In the genomic region with DNA sequence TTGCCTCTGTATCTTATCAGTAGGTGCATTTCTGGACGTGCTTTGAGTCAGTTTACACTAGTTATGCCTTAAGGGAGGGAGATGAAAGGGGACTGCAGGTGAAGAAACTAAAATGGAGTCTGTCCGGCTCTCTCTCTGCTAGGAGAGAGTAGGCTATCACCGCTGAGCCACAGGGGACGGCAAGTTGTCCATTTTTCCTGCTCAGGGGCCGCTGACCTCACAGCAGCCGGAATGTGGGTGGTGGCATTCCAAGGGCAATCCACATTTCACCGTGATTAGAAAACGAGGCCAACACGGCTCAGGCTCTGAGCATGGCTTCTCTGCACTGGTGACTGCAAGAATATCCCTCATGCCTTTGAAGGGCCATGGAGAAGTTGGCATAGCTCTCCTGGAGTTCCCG, we compare ENCODE assay signal across 17 cellular contexts. TPM values are rescaled to one million over a fixed set of nuclear protein-coding genes. Genes with fewer than 3 reads are reported as not detected.
DNase-seq lines count a peak whose midpoint lies in the region; ATAC-seq, FAIRE-seq and TF ChIP-seq lines count a peak whose summit lies in the region.
"Had no signal": no experiment of that assay in that cellular context is flagged by ENCODE, and none has a peak within 500 bp of the region (broad histone marks: within the 10 kb centered on the region; RNA-seq: fewer than 3 reads in every experiment).

No MANE protein-coding gene starts in this region.

- no peaks in the 10 kb centered on the region for H4K20me1 ChIP-seq in MM.1S (ENCODE audit: insufficient read depth, low read length)

- no peak overlapping the region for H4K8ac ChIP-seq in mesendoderm (ENCODE audit: low read depth, low read length)

- H3K9ac ChIP-seq in mesendoderm (ENCODE audit: low read length): no peak overlapping the region
- no peak overlapping the region for H3K9ac ChIP-seq in MM.1S (ENCODE audit: low read length)

- no peak overlapping the region for H2AK5ac ChIP-seq in mesendoderm (ENCODE audit: low read length)

- no peaks in the 10 kb centered on the region for H3K9me2 ChIP-seq in MM.1S (replicated peaks; ENCODE audit: insufficient read depth, low read length)

- H3K27me3 ChIP-seq in mesendoderm (ENCODE audit: insufficient read depth, low read length, poor library complexity): no peaks in the 10 kb centered on the region
- H3K27me3 ChIP-seq in MM.1S (replicated peaks; ENCODE audit: insufficient read depth, low read length): no peaks in the 10 kb centered on the region

- peak; percentile 50 for DNase-seq in AG08396 (ENCODE audit: low spot score)
- DNase-seq in HFFc6: peak; percentile 25
- DNase-seq in dedifferentiated amniotic fluid mesenchymal stem cell (ENCODE audit: extremely low spot score): peak; percentile 23
- DNase-seq in mesendoderm: peak; percentile 79
- DNase-seq in GM12891 (ENCODE audit: insufficient read length, low spot score): no peak
- no peak for DNase-seq in MM.1S
- DNase-seq: activated CD4-positive, alpha-beta memory T cell treated with anti-CD3 and anti-CD28 coated beads for 36 hours; activated T-cell treated with anti-CD3 and anti-CD28 coated beads, Interleukin-2, amount 50 U/mL, for 72 hours; amniotic stem cell; mucosa of descending colon; NCI-H524; stimulated activated naive CD8-positive, alpha-beta T cell treated with anti-CD3 and anti-CD28 coated beads, Interleukin-15, amount 100 ng/mL, for 72 hours had no signal

- H3K79me1 ChIP-seq in mesendoderm (ENCODE audit: low read length): no peaks in the 10 kb centered on the region

- TF ChIP-seq POLR2A in GM12891 (IDR thresholded peaks at IDR 0.05; ENCODE audit: low read depth, low read length): no peak

- H3K36me3 ChIP-seq in mesendoderm (ENCODE audit: control insufficient read depth, insufficient read depth, low read length) (no peaks in the 10 kb centered on the region), MM.1S (replicated peaks; ENCODE audit: insufficient read depth, low read length) (no peaks in the 10 kb centered on the region)

- H4K5ac ChIP-seq in mesendoderm (ENCODE audit: low read length): no peak overlapping the region

- no peak overlapping the region for H2AFZ ChIP-seq in MM.1S (ENCODE audit: low read length)

- no peak for TF ChIP-seq CTCF in HFFc6 (IDR thresholded peaks at IDR 0.05)
- no peak for TF ChIP-seq CTCF in MM.1S (IDR thresholded peaks at IDR 0.05; ENCODE audit: low read length)

- no CpG with 5 or more reads among the region's 10 CpGs for WGBS in mesendoderm (ENCODE audit: extremely low coverage, insufficient coverage, low lambda C conversion rate)

- no peak overlapping the region for H2BK5ac ChIP-seq in mesendoderm (ENCODE audit: low read length)

- H3K23ac ChIP-seq in mesendoderm (ENCODE audit: low read length): no peak overlapping the region

- no peak overlapping the region for H3K56ac ChIP-seq in mesendoderm (ENCODE audit: low read length)

- no peaks in the 10 kb centered on the region for H3K9me3 Mint-ChIP-seq in HFFc6
- H3K9me3 Mint-ChIP-seq: activated CD4-positive, alpha-beta memory T cell treated with anti-CD3 and anti-CD28 coated beads for 36 hours; activated T-cell treated with anti-CD3 and anti-CD28 coated beads, Interleukin-2, amount 50 U/mL, for 72 hours; stimulated activated naive CD8-positive, alpha-beta T cell treated with anti-CD3 and anti-CD28 coated beads, Interleukin-15, amount 100 ng/mL, for 72 hours had no signal

- H3K27ac Mint-ChIP-seq in HFFc6: peak overlapping the region; percentile 48; the same call in 1 of the 2 replicates
- H3K27ac Mint-ChIP-seq: activated CD4-positive, alpha-beta memory T cell treated with anti-CD3 and anti-CD28 coated beads for 36 hours; activated T-cell treated with anti-CD3 and anti-CD28 coated beads, Interleukin-2, amount 50 U/mL, for 72 hours; stimulated activated naive CD8-positive, alpha-beta T cell treated with anti-CD3 and anti-CD28 coated beads, Interleukin-15, amount 100 ng/mL, for 72 hours had no signal

- no peak overlapping the region for H2BK120ac ChIP-seq in mesendoderm (ENCODE audit: low read depth, low read length)

- no peak overlapping the region for H3K18ac ChIP-seq in mesendoderm (ENCODE audit: low read length)

- peaks cover 53% of the 10 kb centered on the region for H3K4me1 Mint-ChIP-seq in HFFc6 (ENCODE audit: low read depth)

- H3K4me3 Mint-ChIP-seq in HFFc6: no peak overlapping the region
- H3K4me3 Mint-ChIP-seq: activated CD4-positive, alpha-beta memory T cell treated with anti-CD3 and anti-CD28 coated beads for 36 hours; activated T-cell treated with anti-CD3 and anti-CD28 coated beads, Interleukin-2, amount 50 U/mL, for 72 hours; stimulated activated naive CD8-positive, alpha-beta T cell treated with anti-CD3 and anti-CD28 coated beads, Interleukin-15, amount 100 ng/mL, for 72 hours had no signal

- H3K4ac ChIP-seq in mesendoderm (ENCODE audit: low read depth, low read length): no peak overlapping the region

- H2BK15ac ChIP-seq in mesendoderm (replicated peaks; ENCODE audit: low read depth): no peak overlapping the region

- no peak for ATAC-seq in GM18519 (IDR thresholded peaks at IDR 0.05; ENCODE audit: low FRiP score, unreplicated experiment)
- no peak for ATAC-seq in HG03039 (IDR thresholded peaks at IDR 0.05; ENCODE audit: unreplicated experiment)
- ATAC-seq: activated T-cell treated with anti-CD3 and anti-CD28 coated beads, Interleukin-2, amount 50 U/mL, for 72 hours; mucosa of descending colon; SK-N-SH treated with all-trans-retinoic acid at 6 μM for 48 hours; stimulated activated naive CD8-positive, alpha-beta T cell treated with anti-CD3 and anti-CD28 coated beads, Interleukin-15, amount 100 ng/mL, for 72 hours had no signal

- H3K4me2 ChIP-seq in mesendoderm (ENCODE audit: low read length) (no peak overlapping the region), MM.1S (ENCODE audit: low read depth, low read length) (no peak overlapping the region)

- H3K27ac ChIP-seq in mesendoderm (ENCODE audit: low read depth, low read length) (no peak overlapping the region), MM.1S (ENCODE audit: low read length) (no peak overlapping the region)
- H3K27ac ChIP-seq: HL-60 had no signal

- H3K27me3 Mint-ChIP-seq in HFFc6 (ENCODE audit: insufficient read depth): no peaks in the 10 kb centered on the region; the same call in 1 of the 2 replicates
- H3K27me3 Mint-ChIP-seq: activated CD4-positive, alpha-beta memory T cell treated with anti-CD3 and anti-CD28 coated beads for 36 hours; stimulated activated naive CD8-positive, alpha-beta T cell treated with anti-CD3 and anti-CD28 coated beads, Interleukin-15, amount 100 ng/mL, for 72 hours had no signal

- H3K4me1 ChIP-seq in mesendoderm (ENCODE audit: control insufficient read depth, low read depth, low read length) (no peaks in the 10 kb centered on the region), MM.1S (ENCODE audit: low read length) (peaks cover 9% of the 10 kb centered on the region)

- H3F3A ChIP-seq in MM.1S (ENCODE audit: insufficient read depth, low read length): peaks cover 9% of the 10 kb centered on the region

- H3K4me3 ChIP-seq in mesendoderm (ENCODE audit: low read length): no peak overlapping the region
- no peak overlapping the region for H3K4me3 ChIP-seq in MM.1S (ENCODE audit: low read length)
- H3K4me3 ChIP-seq: mucosa of descending colon had no signal

- H3K36me3 Mint-ChIP-seq in HFFc6 (ENCODE audit: low read depth): no peaks in the 10 kb centered on the region
- H3K36me3 Mint-ChIP-seq: activated CD4-positive, alpha-beta memory T cell treated with anti-CD3 and anti-CD28 coated beads for 36 hours had no signal

- H3K79me2 ChIP-seq in mesendoderm (ENCODE audit: control insufficient read depth, insufficient read depth, low read length): no peaks in the 10 kb centered on the region
- no peaks in the 10 kb centered on the region for H3K79me2 ChIP-seq in MM.1S (ENCODE audit: low read length)

- no peak for FAIRE-seq in GM12891 (lab: Jason Lieb, UNC)
- FAIRE-seq: D721Med had no signal

- H3K9me3 ChIP-seq in MM.1S (replicated peaks; ENCODE audit: insufficient read depth, low read length): no peaks in the 10 kb centered on the region
- H3K9me3 ChIP-seq: mucosa of descending colon had no signal

TF ChIP-seq in GM12891, 5 proteins besides CTCF, POLR2A, EP300 and RAD21:
- no peak for TF ChIP-seq SPI1 (IDR thresholded peaks at IDR 0.05; ENCODE audit: low read depth, low read length)
- TF ChIP-seq PAX5 (IDR thresholded peaks at IDR 0.05; ENCODE audit: insufficient read depth, low read length, severe bottlenecking): no peak
- TF ChIP-seq POU2F2 (IDR thresholded peaks at IDR 0.05; ENCODE audit: low read depth, low read length): no peak

RNA-seq across cellular contexts. Expression of gene KLHDC4, which starts 19.0 kb away (rescaled TPM):
- 10 to 100 TPM; 18.4 to 23.7 (median 21.7) TPM for total RNA-seq in HFFc6 (2021; fragmentation: NEBNext Ultra II Directional; extraction: Animal tissue kit (Norgen Biotek cat#: 25700))
- 25.9 TPM for polyA plus RNA-seq in mesendoderm (2013, experiment 1 of 2)
- 24.8 TPM for polyA plus RNA-seq in mesendoderm (2013, experiment 2 of 2)
- polyA plus RNA-seq in GM12891 (2012; ENCODE audit: low read depth, missing spikeins): 28.9 TPM

Comparison
In these comparisons a context has a peak if more than half of its experiments do, and no peak if none do; other contexts are left out.
1. DNase-seq: peak in AG08396 (single experiment), HFFc6 (single experiment), dedifferentiated amniotic fluid mesenchymal stem cell (single experiment) and mesendoderm (single experiment); none in GM12891 (single experiment) and MM.1S (single experiment).